In genomic region chr11:64767344-64768299, GRCh38 we compare ENCODE assay signal across 8 cellular contexts. TPM values are rescaled to one million over a fixed set of nuclear protein-coding genes. Genes with fewer than 3 reads are reported as not detected.
DNase-seq lines count a peak whose midpoint lies in the region; FAIRE-seq and TF ChIP-seq lines count a peak whose summit lies in the region.

No MANE protein-coding gene starts in this region.

- H3K27ac Mint-ChIP-seq in CD4-positive, alpha-beta memory T cell, result peak overlapping the region; percentile 89 to 97 (median 94)
- H3K27ac Mint-ChIP-seq in T-helper 1 cell treated with Interleukin-12 subunit alpha and Interleukin-12 subunit beta and Interleukin-4 antibody, amounts not matched to agents 30 μg/mL and 1 μg/mL, for 36 hours, result peak overlapping the region; percentile 69

- CTCF ChIA-PET in CD4-positive, alpha-beta memory T cell (lab: Charles Lee; ENCODE audit: partially characterized antibody), result interaction anchor here (0.8 to 1.9 kb wide), 10 partner anchors 9 to 79 kb away, joined by 3 to 32 read pairs (median 5); partner anchors contain the start of genes RASGRP2 and SF1

- peaks cover 50% of the 10 kb centered on the region for H3K79me2 ChIP-seq in keratinocyte (ENCODE audit: control insufficient read depth, insufficient read depth, low read length)

- H3K4me1 ChIP-seq in CD4-positive, alpha-beta memory T cell (ENCODE audit: insufficient read depth, low read length), result peaks cover 97% of the 10 kb centered on the region
- H3K4me1 ChIP-seq in keratinocyte (ENCODE audit: control insufficient read depth, extremely low read depth, insufficient read depth, low read length), result peaks cover 17% of the 10 kb centered on the region

- H2AFZ ChIP-seq in keratinocyte (ENCODE audit: control insufficient read depth, low read length), result no peak overlapping the region

- peak overlapping the region in 1 of 2 donors; percentile 11 for H3K4me3 ChIP-seq in CD4-positive, alpha-beta memory T cell (ENCODE audit: low read length in 2 of 2)
- H3K4me3 ChIP-seq in astrocyte of the cerebellum (ENCODE audit: low read depth, low read length) (no peak overlapping the region), keratinocyte (ENCODE audit: control insufficient read depth in 2 of 3, extremely low read depth in 1 of 3, insufficient read depth in 2 of 3, low read depth in 1 of 3, low read length in 3 of 3) (no peak overlapping the region)

- in situ Hi-C loops in astrocyte of the cerebellum (cut with HindIII; ENCODE audit: low sequenced_read_pairs), result loop anchor here (25.0 kb wide), 1 partner anchor 95 kb away; no protein-coding TSS in a partner anchor

- H3K9me1 ChIP-seq in keratinocyte (ENCODE audit: control insufficient read depth, extremely low read depth, insufficient read depth, low read length), result peaks cover 3% of the 10 kb centered on the region

- TF ChIP-seq CTCF in astrocyte of the cerebellum (IDR thresholded peaks at IDR 0.05; ENCODE audit: low read depth, low read length, missing control alignments), result peak; percentile 80
- TF ChIP-seq CTCF in keratinocyte (optimal IDR thresholded peaks at IDR 0.05 in 1 of 3, IDR thresholded peaks at IDR 0.05 in 1 of 3, conservative IDR thresholded peaks at IDR 0.05 in 1 of 3; ENCODE audit: extremely low read depth in 1 of 3, insufficient read depth in 2 of 3, low read length in 3 of 3), result peak; percentile 76 to 78 (median 77)

- H3K9ac ChIP-seq in keratinocyte (ENCODE audit: control insufficient read depth, extremely low read depth, insufficient read depth, low read length), result no peak overlapping the region

- DNase-seq in CD4-positive, alpha-beta memory T cell, result peak; percentile 74 to 81 (median 78)
- DNase-seq in HTR-8/SVneo (ENCODE audit: insufficient read length, low spot score), result peak; percentile 48
- peak; percentile 43 for DNase-seq in astrocyte of the cerebellum (ENCODE audit: low read depth)
- DNase-seq in keratinocyte (ENCODE audit: low read depth, low spot score), result no peak
- DNase-seq in stimulated activated CD4-positive, alpha-beta T cell treated with anti-CD3 and anti-CD28 coated beads, Interleukin-2, amount 100 ng/mL, for 4 hours (ENCODE audit: low read depth), result peak; percentile 65
- no peak for DNase-seq in amniotic stem cell (lab: John Stamatoyannopoulos, UW)
- DNase-seq in putamen (ENCODE audit: low spot score), result no peak

- intact Hi-C loops in CD4-positive, alpha-beta memory T cell (cut with micrococcal nuclease), result loop anchor here (1.0 kb wide), 1 partner anchor 24 kb away; no protein-coding TSS in a partner anchor

- H3K4me2 ChIP-seq in keratinocyte (ENCODE audit: control insufficient read depth, extremely low read depth, insufficient read depth, low read depth, low read length), result no peak overlapping the region

- peaks cover 87% of the 10 kb centered on the region for H3K36me3 ChIP-seq in CD4-positive, alpha-beta memory T cell (ENCODE audit: insufficient read depth, low read length)
- H3K36me3 ChIP-seq in keratinocyte (ENCODE audit: control insufficient read depth in 2 of 2, extremely low read depth in 1 of 2, insufficient read depth in 2 of 2, low read length in 2 of 2), result peaks cover 66 to 86% of the 10 kb centered on the region in 2 experiments

- peaks cover 33% of the 10 kb centered on the region for H4K20me1 ChIP-seq in keratinocyte (ENCODE audit: control insufficient read depth, extremely low read depth, insufficient read depth, low read length)

- dilution Hi-C loops in keratinocyte (cut with MboI; ENCODE audit: extremely low pct_ligation_motif_present, low sequenced_read_pairs), result no loop called here

- H3K27me3 ChIP-seq in CD4-positive, alpha-beta memory T cell (ENCODE audit: insufficient read depth, low read length), result no peaks in the 10 kb centered on the region
- no peaks in the 10 kb centered on the region for H3K27me3 ChIP-seq in keratinocyte (ENCODE audit: control insufficient read depth, extremely low read depth, insufficient read depth, low read length)

- H3K4me1 Mint-ChIP-seq in CD4-positive, alpha-beta memory T cell, result peaks cover 62 to 96% (median 84%) of the 10 kb centered on the region in 4 donors
- H3K4me1 Mint-ChIP-seq in T-helper 1 cell treated with Interleukin-12 subunit alpha and Interleukin-12 subunit beta and Interleukin-4 antibody, amounts not matched to agents 30 μg/mL and 1 μg/mL, for 36 hours (ENCODE audit: low read depth), result peaks cover 65% of the 10 kb centered on the region

- H3K9me3 Mint-ChIP-seq in CD4-positive, alpha-beta memory T cell, result peaks cover 0 to 17% (median 0%) of the 10 kb centered on the region in 8 donors
- no peaks in the 10 kb centered on the region for H3K9me3 Mint-ChIP-seq in T-helper 1 cell treated with Interleukin-12 subunit alpha and Interleukin-12 subunit beta and Interleukin-4 antibody, amounts not matched to agents 30 μg/mL and 1 μg/mL, for 36 hours

- POLR2A ChIA-PET in CD4-positive, alpha-beta memory T cell (lab: Charles Lee; ENCODE audit: partially characterized antibody), result interaction anchor here (0.8 to 33.1 kb wide), 4 partner anchors 7 to 730 kb away, joined by 3 to 1500 read pairs (median 200); partner anchors contain the start of genes PYGM, RASGRP2 and SF1

- no peaks in the 10 kb centered on the region for H3K9me3 ChIP-seq in CD4-positive, alpha-beta memory T cell (ENCODE audit: control insufficient read depth in 1 of 2, low read length in 2 of 2)
- no peaks in the 10 kb centered on the region for H3K9me3 ChIP-seq in keratinocyte (ENCODE audit: control insufficient read depth, low read depth, low read length)

- peaks cover 84 to 89% of the 10 kb centered on the region in 2 donors for H3K36me3 Mint-ChIP-seq in CD4-positive, alpha-beta memory T cell
- peaks cover 86% of the 10 kb centered on the region for H3K36me3 Mint-ChIP-seq in T-helper 1 cell treated with Interleukin-12 subunit alpha and Interleukin-12 subunit beta and Interleukin-4 antibody, amounts not matched to agents 30 μg/mL and 1 μg/mL, for 36 hours (ENCODE audit: low read depth)

- H3K27me3 Mint-ChIP-seq in CD4-positive, alpha-beta memory T cell, result no peaks in the 10 kb centered on the region
- no peaks in the 10 kb centered on the region for H3K27me3 Mint-ChIP-seq in T-helper 1 cell treated with Interleukin-12 subunit alpha and Interleukin-12 subunit beta and Interleukin-4 antibody, amounts not matched to agents 30 μg/mL and 1 μg/mL, for 36 hours (ENCODE audit: low read depth)

- FAIRE-seq in HTR-8/SVneo (lab: Jason Lieb, UNC), result no peak
- no peak for FAIRE-seq in keratinocyte (lab: Jason Lieb, UNC)

- peak overlapping the region; percentile 36 to 85 (median 71) for H3K4me3 Mint-ChIP-seq in CD4-positive, alpha-beta memory T cell
- H3K4me3 Mint-ChIP-seq in T-helper 1 cell treated with Interleukin-12 subunit alpha and Interleukin-12 subunit beta and Interleukin-4 antibody, amounts not matched to agents 30 μg/mL and 1 μg/mL, for 36 hours, result no peak overlapping the region

- peak overlapping the region; percentile 57 for H3K27ac ChIP-seq in CD4-positive, alpha-beta memory T cell (ENCODE audit: low read depth, low read length)
- no peak overlapping the region for H3K27ac ChIP-seq in keratinocyte (ENCODE audit: control insufficient read depth, insufficient read depth, low read length)

RNA-seq across cellular contexts. Expression of gene PYGM, which starts 7.8 kb away (rescaled TPM):
- 10 to 100 TPM; 10.7 to 11.3 TPM for total RNA-seq in CD4-positive, alpha-beta memory T cell
- polyA plus RNA-seq in CD4-positive, alpha-beta memory T cell, result under 1 TPM in 1 of 2 donors, not detected in 1; 0.38 TPM
- polyA plus RNA-seq in keratinocyte, result 0.05 to 0.14 TPM in 2 of 3 replicates, not detected in the other
- 0.14 TPM for polyA plus RNA-seq in keratinocyte (2011; ENCODE audit: low read depth)
- polyA plus RNA-seq in keratinocyte (2011; cell fraction: cytosol; rRNA removed), result 0.04 TPM in 1 of 2 replicates, not detected in the other
- polyA plus RNA-seq in keratinocyte (2011; cell fraction: nucleus; rRNA removed), result 0.40 and 0.42 TPM in 2 replicates
- 0.59 TPM in 1 of 2 replicates, not detected in the other for polyA plus RNA-seq in keratinocyte (2012; ENCODE audit: low replicate concordance)
- polyA minus RNA-seq in keratinocyte, result 0.10 to 0.32 TPM in 2 of 3 replicates, not detected in the other
- polyA minus RNA-seq in keratinocyte (2011; cell fraction: cytosol; rRNA and poly(A)+ RNA removed), result not detected
- polyA minus RNA-seq in keratinocyte (2011; cell fraction: nucleus; rRNA and poly(A)+ RNA removed), result 0.53 and 0.85 TPM in 2 replicates

RNA-seq across cellular contexts. Expression of gene SF1, which starts 10.7 kb away (rescaled TPM):
- total RNA-seq in CD4-positive, alpha-beta memory T cell, result 100 to 1,000 TPM; 805 to 832 TPM
- 100 to 1,000 TPM in 1 of 2 donors, 10 to 100 TPM in 1; 48.3 to 158 TPM for polyA plus RNA-seq in CD4-positive, alpha-beta memory T cell
- polyA plus RNA-seq in keratinocyte, result 34.3 to 153 TPM (median 54.5 TPM) in 3 replicates
- 334 TPM for polyA plus RNA-seq in keratinocyte (2011; ENCODE audit: low read depth)
- 50.6 and 57.5 TPM in 2 replicates for polyA plus RNA-seq in keratinocyte (2011; cell fraction: cytosol; rRNA removed)
- 170 and 203 TPM in 2 replicates for polyA plus RNA-seq in keratinocyte (2011; cell fraction: nucleus; rRNA removed)
- 119 and 180 TPM in 2 replicates for polyA plus RNA-seq in keratinocyte (2012; ENCODE audit: low replicate concordance)
- polyA minus RNA-seq in keratinocyte, result 31.7 to 117 TPM (median 63.9 TPM) in 3 replicates
- polyA minus RNA-seq in keratinocyte (2011; cell fraction: cytosol; rRNA and poly(A)+ RNA removed), result 54.7 TPM
- polyA minus RNA-seq in keratinocyte (2011; cell fraction: nucleus; rRNA and poly(A)+ RNA removed), result 62.7 and 81.1 TPM in 2 replicates

RNA-seq across cellular contexts. Expression of gene RASGRP2, which starts 23.7 kb away (rescaled TPM):
- 100 to 1,000 TPM; 440 to 463 TPM for total RNA-seq in CD4-positive, alpha-beta memory T cell
- 100 to 1,000 TPM; 177 to 208 TPM for polyA plus RNA-seq in CD4-positive, alpha-beta memory T cell
- polyA plus RNA-seq in keratinocyte, result 0.35 to 0.49 TPM (median 0.49 TPM) in 3 replicates
- not detected for polyA plus RNA-seq in keratinocyte (2011; ENCODE audit: low read depth)
- polyA plus RNA-seq in keratinocyte (2011; cell fraction: cytosol; rRNA removed), result 0.23 and 0.34 TPM in 2 replicates
- polyA plus RNA-seq in keratinocyte (2011; cell fraction: nucleus; rRNA removed), result 0.43 and 1.0 TPM in 2 replicates
- 0.11 and 0.47 TPM in 2 replicates for polyA plus RNA-seq in keratinocyte (2012; ENCODE audit: low replicate concordance)
- polyA minus RNA-seq in keratinocyte, result 0.33 TPM in 1 of 3 replicates, not detected in the others
- polyA minus RNA-seq in keratinocyte (2011; cell fraction: cytosol; rRNA and poly(A)+ RNA removed), result not detected
- not detected in 2 replicates for polyA minus RNA-seq in keratinocyte (2011; cell fraction: nucleus; rRNA and poly(A)+ RNA removed)

RNA-seq across cellular contexts. Expression of gene MAP4K2, which starts 35.4 kb away (rescaled TPM):
- 100 to 1,000 TPM; 122 to 128 TPM for total RNA-seq in CD4-positive, alpha-beta memory T cell
- 10 to 100 TPM; 32.3 to 57.2 TPM for polyA plus RNA-seq in CD4-positive, alpha-beta memory T cell
- polyA plus RNA-seq in keratinocyte, result 6.7 to 12.5 TPM (median 10.7 TPM) in 3 replicates
- polyA plus RNA-seq in keratinocyte (2011; ENCODE audit: low read depth), result 5.4 TPM
- 6.6 and 14.4 TPM in 2 replicates for polyA plus RNA-seq in keratinocyte (2011; cell fraction: cytosol; rRNA removed)
- 13.5 and 16.6 TPM in 2 replicates for polyA plus RNA-seq in keratinocyte (2011; cell fraction: nucleus; rRNA removed)
- 4.8 and 10.3 TPM in 2 replicates for polyA plus RNA-seq in keratinocyte (2012; ENCODE audit: low replicate concordance)
- 11.5 to 31.8 TPM (median 19.6 TPM) in 3 replicates for polyA minus RNA-seq in keratinocyte
- polyA minus RNA-seq in keratinocyte (2011; cell fraction: cytosol; rRNA and poly(A)+ RNA removed), result 19.4 TPM
- polyA minus RNA-seq in keratinocyte (2011; cell fraction: nucleus; rRNA and poly(A)+ RNA removed), result 3.7 and 10.6 TPM in 2 replicates

RNA-seq across cellular contexts. Expression of gene MEN1, which starts 42.7 kb away (rescaled TPM):
- total RNA-seq in CD4-positive, alpha-beta memory T cell, result 10 to 100 TPM; 41.3 to 42.7 TPM
- polyA plus RNA-seq in CD4-positive, alpha-beta memory T cell, result 10 to 100 TPM; 22.4 to 42.1 TPM
- 14.2 to 19.1 TPM (median 18.2 TPM) in 3 replicates for polyA plus RNA-seq in keratinocyte
- polyA plus RNA-seq in keratinocyte (2011; ENCODE audit: low read depth), result 4.6 TPM
- polyA plus RNA-seq in keratinocyte (2011; cell fraction: cytosol; rRNA removed), result 10.7 and 17.7 TPM in 2 replicates
- polyA plus RNA-seq in keratinocyte (2011; cell fraction: nucleus; rRNA removed), result 39.7 and 52.7 TPM in 2 replicates
- polyA plus RNA-seq in keratinocyte (2012; ENCODE audit: low replicate concordance), result 19.6 and 27.4 TPM in 2 replicates
- polyA minus RNA-seq in keratinocyte, result 12.3 to 50.8 TPM (median 16.1 TPM) in 3 replicates
- polyA minus RNA-seq in keratinocyte (2011; cell fraction: cytosol; rRNA and poly(A)+ RNA removed), result 35.9 TPM
- polyA minus RNA-seq in keratinocyte (2011; cell fraction: nucleus; rRNA and poly(A)+ RNA removed), result 25.9 and 29.3 TPM in 2 replicates

Comparison
In these comparisons a context has a peak if more than half of its experiments do, and no peak if none do; other contexts are left out.
1. DNase-seq: peak in CD4-positive, alpha-beta memory T cell (5 of 5), HTR-8/SVneo (single experiment), astrocyte of the cerebellum (single experiment) and stimulated activated CD4-positive, alpha-beta T cell treated with anti-CD3 and anti-CD28 coated beads, Interleukin-2, amount 100 ng/mL, for 4 hours (single experiment); none in keratinocyte (single experiment), amniotic stem cell (single experiment) and putamen (single experiment).
2. RNA of gene RASGRP2, which starts 23.7 kb away (polyA plus RNA-seq): 177 to 208 TPM in CD4-positive, alpha-beta memory T cell; 0.11 to 1.0 TPM in keratinocyte; every median in the first group is over 10 times any median in the second.